Comparison of ENCODE assay signal across 18 cellular contexts in genomic region chr15:55183679-55184078, GRCh38.
"Had no signal": no experiment of that assay in that cellular context is flagged by ENCODE, and none has a peak within 500 bp of the region (broad histone marks: within the 10 kb centered on the region; RNA-seq: fewer than 3 reads in every experiment).

No MANE protein-coding gene starts in this region.

- H3K4me1 ChIP-seq: gastrocnemius medialis, transverse colon, uterus had no signal

- H3K4me3 Mint-ChIP-seq: activated CD8-positive, alpha-beta memory T cell treated with anti-CD3 and anti-CD28 coated beads, Interleukin-2, amount 10 ng/mL, durations not matched to agents 7 days and 5 days; activated naive CD4-positive, alpha-beta T cell treated with anti-CD3 and anti-CD28 coated beads, Interleukin-2, amount 50 U/mL, for 24 hours; memory B cell; stimulated activated naive CD8-positive, alpha-beta T cell treated with anti-CD3 and anti-CD28 coated beads, Interleukin-15, Interleukin-2, amounts not matched to agents 100 ng/mL and 50 ng/mL, for 24 hours; T-helper 17 cell had no signal

- H3K9me3 ChIP-seq: gastrocnemius medialis, transverse colon, uterus had no signal

- DNase-seq: activated CD4-positive, alpha-beta T cell treated with anti-CD3 and anti-CD28 coated beads for 1 hour; activated CD4-positive, alpha-beta T cell treated with anti-CD3 and anti-CD28 coated beads, Interleukin-2, amount 50 U/mL, for 48 hours; activated CD8-positive, alpha-beta memory T cell treated with anti-CD3 and anti-CD28 coated beads, Interleukin-2, amount 10 ng/mL, durations not matched to agents 7 days and 5 days; activated gamma-delta T cell; activated T-cell treated with anti-CD3 and anti-CD28 coated beads, Interleukin-2, amount 50 U/mL, for 48 hours; erythroblast; gastrocnemius medialis; head of caudate nucleus; stimulated activated CD4-positive, alpha-beta T cell treated with anti-CD3 and anti-CD28 coated beads, Interleukin-2, amount 100 ng/mL, for 24 hours; T-helper 17 cell; transverse colon; uterus; WERI-Rb-1 had no signal

- ATAC-seq: activated CD8-positive, alpha-beta memory T cell treated with anti-CD3 and anti-CD28 coated beads, Interleukin-2, amount 10 ng/mL, durations not matched to agents 7 days and 5 days; gastrocnemius medialis; T-helper 17 cell had no signal

- H3K27ac Mint-ChIP-seq: activated CD8-positive, alpha-beta memory T cell treated with anti-CD3 and anti-CD28 coated beads, Interleukin-2, amount 10 ng/mL, durations not matched to agents 7 days and 5 days; activated naive CD4-positive, alpha-beta T cell treated with anti-CD3 and anti-CD28 coated beads, Interleukin-2, amount 50 U/mL, for 24 hours; memory B cell; progenitor cell of endocrine pancreas; stimulated activated naive CD8-positive, alpha-beta T cell treated with anti-CD3 and anti-CD28 coated beads, Interleukin-15, Interleukin-2, amounts not matched to agents 100 ng/mL and 50 ng/mL, for 24 hours had no signal

- H3K27me3 Mint-ChIP-seq: activated CD8-positive, alpha-beta memory T cell treated with anti-CD3 and anti-CD28 coated beads, Interleukin-2, amount 10 ng/mL, durations not matched to agents 7 days and 5 days; activated naive CD4-positive, alpha-beta T cell treated with anti-CD3 and anti-CD28 coated beads, Interleukin-2, amount 50 U/mL, for 24 hours; memory B cell; progenitor cell of endocrine pancreas; stimulated activated naive CD8-positive, alpha-beta T cell treated with anti-CD3 and anti-CD28 coated beads, Interleukin-15, Interleukin-2, amounts not matched to agents 100 ng/mL and 50 ng/mL, for 24 hours; T-helper 17 cell had no signal

- H3K9me3 Mint-ChIP-seq: activated naive CD4-positive, alpha-beta T cell treated with anti-CD3 and anti-CD28 coated beads, Interleukin-2, amount 50 U/mL, for 24 hours; memory B cell; stimulated activated naive CD8-positive, alpha-beta T cell treated with anti-CD3 and anti-CD28 coated beads, Interleukin-15, Interleukin-2, amounts not matched to agents 100 ng/mL and 50 ng/mL, for 24 hours had no signal

- H3K4me3 ChIP-seq: cardiac muscle cell, gastrocnemius medialis, transverse colon, uterus had no signal

- H3K27ac ChIP-seq: cardiac muscle cell, gastrocnemius medialis, transverse colon, uterus, WERI-Rb-1 had no signal

- H3K36me3 ChIP-seq: uterus had no signal

- H3K27me3 ChIP-seq: cardiac muscle cell, gastrocnemius medialis, transverse colon, uterus had no signal
